ENCODE assay signal across 19 cellular contexts in genomic region chr9:136982232-136983051, GRCh38. TPM values are rescaled to one million over a fixed set of nuclear protein-coding genes. Genes with fewer than 3 reads are reported as not detected.
DNase-seq lines count a peak whose midpoint lies in the region; TF ChIP-seq lines count a peak whose summit lies in the region.
"Had no signal": no experiment of that assay in that cellular context is flagged by ENCODE, and none has a peak within 500 bp of the region (broad histone marks: within the 10 kb centered on the region; RNA-seq: fewer than 3 reads in every experiment).

Gene LCNL1 (plus strand): TSS chr9:136982993. CDS start chr9:136983587, 594 bp downstream.

- H3K4me1 ChIP-seq in CD8-positive, alpha-beta memory T cell (ENCODE audit: insufficient read depth, low read length): no peaks in the 10 kb centered on the region
- peaks cover 0 to 80% of the 10 kb centered on the region in 2 donors for H3K4me1 ChIP-seq in right atrium auricular region

- no peaks in the 10 kb centered on the region for H3K9me3 ChIP-seq in CD8-positive, alpha-beta memory T cell (ENCODE audit: low read length)
- H3K9me3 ChIP-seq in right atrium auricular region (no peaks in the 10 kb centered on the region), MG63 (no peaks in the 10 kb centered on the region)
- H3K9me3 ChIP-seq: SJCRH30, thoracic aorta had no signal

- H3K27me3 ChIP-seq in CD8-positive, alpha-beta memory T cell (ENCODE audit: insufficient read depth, low read length, poor library complexity, severe bottlenecking): no peaks in the 10 kb centered on the region
- H3K27me3 ChIP-seq in right atrium auricular region: no peaks in the 10 kb centered on the region
- no peaks in the 10 kb centered on the region for H3K27me3 ChIP-seq in MG63
- H3K27me3 ChIP-seq: SJCRH30 had no signal

- peaks cover 10 to 11% of the 10 kb centered on the region in 2 donors for H3K27me3 Mint-ChIP-seq in CD8-positive, alpha-beta memory T cell

- no peaks in the 10 kb centered on the region for H3K9me3 Mint-ChIP-seq in CD8-positive, alpha-beta memory T cell
- H3K9me3 Mint-ChIP-seq: activated naive CD4-positive, alpha-beta T cell treated with anti-CD3 and anti-CD28 coated beads for 36 hours; naive thymus-derived CD4-positive, alpha-beta T cell had no signal

- no peak within 1 kb of the TSS for H3K27ac ChIP-seq in CD8-positive, alpha-beta memory T cell (ENCODE audit: low read depth, low read length)
- peak within 1 kb of the TSS; percentile 77 to 81 for H3K27ac ChIP-seq in right atrium auricular region
- H3K27ac ChIP-seq: SJCRH30, thoracic aorta had no signal

- H3K27ac Mint-ChIP-seq in CD8-positive, alpha-beta memory T cell: peak within 1 kb of the TSS in 4 of 8 donors; percentile 1 to 68 (median 30)
- H3K27ac Mint-ChIP-seq: activated CD4-positive, alpha-beta T cell treated with anti-CD3 and anti-CD28 coated beads for 36 hours; activated naive CD4-positive, alpha-beta T cell treated with anti-CD3 and anti-CD28 coated beads for 36 hours; naive thymus-derived CD4-positive, alpha-beta T cell had no signal

- no peak within 1 kb of the TSS for H3K4me3 ChIP-seq in CD8-positive, alpha-beta memory T cell (ENCODE audit: low read length)
- H3K4me3 ChIP-seq in right atrium auricular region: no peak within 1 kb of the TSS
- no peak within 1 kb of the TSS for H3K4me3 ChIP-seq in MG63
- H3K4me3 ChIP-seq: SJCRH30, thoracic aorta had no signal

- H3K4me3 Mint-ChIP-seq in CD8-positive, alpha-beta memory T cell: peak within 1 kb of the TSS in 4 of 7 donors; percentile 11 to 52 (median 24)
- H3K4me3 Mint-ChIP-seq: activated CD4-positive, alpha-beta T cell treated with anti-CD3 and anti-CD28 coated beads for 36 hours; activated naive CD4-positive, alpha-beta T cell treated with anti-CD3 and anti-CD28 coated beads for 36 hours had no signal

- POLR2A ChIA-PET in CD8-positive, alpha-beta memory T cell (lab: Charles Lee): interaction anchor here (0.6 kb wide), 1 partner anchor 23 kb away, joined by 3 read pairs; no protein-coding TSS in a partner anchor

- peaks cover 5 to 23% (median 8%) of the 10 kb centered on the region in 3 donors for H3K4me1 Mint-ChIP-seq in CD8-positive, alpha-beta memory T cell
- H3K4me1 Mint-ChIP-seq: activated CD4-positive, alpha-beta T cell treated with anti-CD3 and anti-CD28 coated beads for 36 hours had no signal

- no peaks in the 10 kb centered on the region for H3K36me3 ChIP-seq in CD8-positive, alpha-beta memory T cell (ENCODE audit: insufficient read depth, low read length)
- H3K36me3 ChIP-seq in right atrium auricular region: no peaks in the 10 kb centered on the region
- no peaks in the 10 kb centered on the region for H3K36me3 ChIP-seq in MG63
- H3K36me3 ChIP-seq: SJCRH30, thoracic aorta had no signal

- H3K36me3 Mint-ChIP-seq in CD8-positive, alpha-beta memory T cell: no peaks in the 10 kb centered on the region

- no peak for DNase-seq in CD8-positive, alpha-beta memory T cell
- DNase-seq in amygdala (lab: John Stamatoyannopoulos, UW): peak in 38 of 56 donors; percentile 40 to 91 (median 72)
- DNase-seq in right atrium auricular region (ENCODE audit: low spot score): no peak
- DNase-seq in pons (ENCODE audit: low spot score): peak; percentile 75
- DNase-seq in A172 (ENCODE audit: low spot score): no peak
- DNase-seq in MG63: no peak
- DNase-seq in SW480 (ENCODE audit: low spot score): no peak
- no peak for DNase-seq in NCI-H524 (lab: John Stamatoyannopoulos, UW)
- DNase-seq: activated CD4-positive, alpha-beta T cell treated with anti-CD3 and anti-CD28 coated beads for 36 hours; activated naive CD4-positive, alpha-beta T cell treated with anti-CD3 and anti-CD28 coated beads for 36 hours; DMS 273 treated with DMSO at 0.1 percent for 48 hours; effector memory CD4-positive, alpha-beta T cell; naive thymus-derived CD4-positive, alpha-beta T cell; NCI-H1694; NCI-H345; SJCRH30; stimulated activated CD4-positive, alpha-beta T cell treated with anti-CD3 and anti-CD28 coated beads, Interleukin-1b, Interleukin-23, amount 100 ng/mL, for 48 hours; T1000 had no signal

- CTCF ChIA-PET in CD8-positive, alpha-beta memory T cell (lab: Charles Lee): interaction anchor here (1.4 kb wide), 1 partner anchor 53 kb away, joined by 4 read pairs; no protein-coding TSS in a partner anchor

- no peak for TF ChIP-seq CTCF in right atrium auricular region (IDR thresholded peaks at IDR 0.05)

RNA-seq across cellular contexts. Expression of gene LCNL1, which starts in this region (rescaled TPM):
- total RNA-seq in CD8-positive, alpha-beta memory T cell: under 1 TPM; 0.20 to 0.22 TPM
- 0.16 TPM for polyA plus RNA-seq in CD8-positive, alpha-beta memory T cell
- 1 to 10 TPM in 1 of 2 donors, under 1 TPM in 1; 0.24 to 1.1 TPM for total RNA-seq in right atrium auricular region
- total RNA-seq in A172 (2014; rRNA removed; shearing (Covaris generic)): 0.26 TPM in 1 of 2 replicates, not detected in the other
- total RNA-seq in MG63 (2014; rRNA removed; shearing (Covaris generic); ENCODE audit: low replicate concordance): not detected in 2 replicates
- total RNA-seq: activated CD4-positive, alpha-beta T cell treated with anti-CD3 and anti-CD28 coated beads for 36 hours; activated naive CD4-positive, alpha-beta T cell treated with anti-CD3 and anti-CD28 coated beads for 36 hours; SJCRH30; thoracic aorta had no signal
- polyA plus RNA-seq: naive thymus-derived CD4-positive, alpha-beta T cell had no signal

Comparison
In these comparisons a context has a peak if more than half of its experiments do, and no peak if none do; other contexts are left out.
1. DNase-seq: peak in amygdala (38 of 56) and pons (single experiment); none in CD8-positive, alpha-beta memory T cell (0 of 5), right atrium auricular region (single experiment), A172 (single experiment), MG63 (single experiment), SW480 (single experiment) and NCI-H524 (0 of 2).